In genomic region chr14:69038449-69039286, GRCh38 we compare ENCODE assay signal across 11 cellular contexts. TPM values are rescaled to one million over a fixed set of nuclear protein-coding genes. Genes with fewer than 3 reads are reported as not detected.
DNase-seq lines count a peak whose midpoint lies in the region; ATAC-seq, FAIRE-seq and TF ChIP-seq lines count a peak whose summit lies in the region.
"Had no signal": no experiment of that assay in that cellular context is flagged by ENCODE, and none has a peak within 500 bp of the region (broad histone marks: within the 10 kb centered on the region; RNA-seq: fewer than 3 reads in every experiment).

No MANE protein-coding gene starts in this region.

- DNase-seq in A549 (ENCODE audit: low read depth in 1 of 2, low spot score in 1 of 2) (peak; percentile 35 to 77), HT1080 (ENCODE audit: low read depth) (peak; percentile 88), cerebellar cortex (ENCODE audit: low spot score) (peak; percentile 51), GM13977 (ENCODE audit: low spot score) (no peak)
- DNase-seq in effector CD4-positive, alpha-beta T cell = no peak
- DNase-seq in activated naive CD4-positive, alpha-beta T cell treated with anti-CD3 and anti-CD28 coated beads for 36 hours = no peak
- DNase-seq in stimulated activated CD4-positive, alpha-beta T cell treated with anti-CD3 and anti-CD28 coated beads, Interleukin-15, amount 100 ng/mL, for 24 hours = no peak
- DNase-seq: colonic mucosa, KBM-7 had no signal

- peaks cover 7% of the 10 kb centered on the region for H3K4me1 Mint-ChIP-seq in activated naive CD4-positive, alpha-beta T cell treated with anti-CD3 and anti-CD28 coated beads for 36 hours (ENCODE audit: low read depth)

- no peaks in the 10 kb centered on the region for H3K9me3 Mint-ChIP-seq in activated naive CD4-positive, alpha-beta T cell treated with anti-CD3 and anti-CD28 coated beads for 36 hours

- TF ChIP-seq POLR2A in A549 (IDR thresholded peaks at IDR 0.05; ENCODE audit: low read length) = no peak

- TF ChIP-seq CTCF in A549 (IDR thresholded peaks at IDR 0.05) (no peak), liver (IDR thresholded peaks at IDR 0.05; ENCODE audit: low read depth, low read length, missing input control) (no peak), GM13977 (IDR thresholded peaks at IDR 0.05; ENCODE audit: extremely low read depth, insufficient read depth, missing control alignments) (no peak)

- no peaks in the 10 kb centered on the region for H3K36me3 Mint-ChIP-seq in activated naive CD4-positive, alpha-beta T cell treated with anti-CD3 and anti-CD28 coated beads for 36 hours (ENCODE audit: low read depth)

- TF ChIP-seq EP300 in A549 (IDR thresholded peaks at IDR 0.05) = peak; percentile 30 to 44; a peak in 2 of 5 replicates

- no peaks in the 10 kb centered on the region for H3K36me3 ChIP-seq in liver (ENCODE audit: control insufficient read depth in 4 of 4, insufficient read depth in 3 of 4, low read depth in 1 of 4, low read length in 3 of 4)
- H3K36me3 ChIP-seq: BLaER1, colonic mucosa had no signal

- peaks cover 42% of the 10 kb centered on the region for H3K27me3 Mint-ChIP-seq in activated naive CD4-positive, alpha-beta T cell treated with anti-CD3 and anti-CD28 coated beads for 36 hours (ENCODE audit: low read depth)

- H3K4me1 ChIP-seq in A549 (peaks cover 38% of the 10 kb centered on the region), liver (ENCODE audit: control insufficient read depth in 4 of 4, insufficient read depth in 4 of 4, low read length in 3 of 4) (peaks cover 0 to 16% (median 5%) of the 10 kb centered on the region in 4 donors)
- H3K4me1 ChIP-seq: BLaER1 had no signal

- no peak for FAIRE-seq in A549 (lab: Jason Lieb, UNC)

- peak overlapping the region; percentile 60 for H3K4me2 ChIP-seq in A549
- H3K4me2 ChIP-seq: BLaER1 had no signal

- TF ChIP-seq RAD21 in A549 (conservative IDR thresholded peaks at IDR 0.05 in 1 of 2, IDR thresholded peaks at IDR 0.05 in 1 of 2) (no peak; a peak in 1 of 5 replicates), liver (IDR thresholded peaks at IDR 0.05) (no peak)

- WGBS in A549 (ENCODE audit: missing lambda C conversion rate) = 30% methylated on average over 7 of the region's 7 CpGs
- WGBS in liver = 61% methylated on average over 7 of the region's 7 CpGs

- intact Hi-C loops in activated naive CD4-positive, alpha-beta T cell treated with anti-CD3 and anti-CD28 coated beads for 36 hours (cut with micrococcal nuclease) = no loop called here

- POLR2A ChIA-PET in A549 (lab: Yijun Ruan, JAX) = interaction anchor here (0.7 to 1.2 kb wide), 2 partner anchors 11 to 34 kb away, joined by 3 to 5 read pairs; no protein-coding TSS in a partner anchor

- H3K27me3 ChIP-seq in liver (ENCODE audit: control insufficient read depth in 4 of 4, insufficient read depth in 4 of 4, low read length in 3 of 4) = no peaks in the 10 kb centered on the region
- H3K27me3 ChIP-seq: BLaER1, colonic mucosa had no signal

- H3K4me3 ChIP-seq in A549 (no peak overlapping the region), liver (ENCODE audit: low read depth in 1 of 3, low read length in 3 of 3) (no peak overlapping the region)
- H3K4me3 ChIP-seq: BLaER1, colonic mucosa had no signal

- ATAC-seq in A549 = peak; percentile 59 to 70

- H3K9ac ChIP-seq in liver (ENCODE audit: low read depth in 1 of 2, low read length in 2 of 2) = no peak overlapping the region
- H3K9ac ChIP-seq: BLaER1 had no signal

- in situ Hi-C loops in GM13977 (cut with MboI; ENCODE audit: low pct_unique_long_range_greater_than_20kb, low sequenced_read_pairs, unreplicated experiment) = no loop called here

- H3K4me3 Mint-ChIP-seq in activated naive CD4-positive, alpha-beta T cell treated with anti-CD3 and anti-CD28 coated beads for 36 hours = no peak overlapping the region

- H3K27ac Mint-ChIP-seq in activated naive CD4-positive, alpha-beta T cell treated with anti-CD3 and anti-CD28 coated beads for 36 hours = no peak overlapping the region

- H3K27ac ChIP-seq in A549 (peak overlapping the region; percentile 67 to 83), liver (ENCODE audit: low read depth in 1 of 2, low read length in 2 of 2) (no peak overlapping the region)
- H3K27ac ChIP-seq: BLaER1, colonic mucosa had no signal

- CTCF ChIA-PET in A549 (lab: Yijun Ruan, JAX) = interaction anchor here (0.6 to 4.3 kb wide), 17 partner anchors 12 to 176 kb away, joined by 3 to 17 read pairs (median 4); no protein-coding TSS in a partner anchor
- CTCF ChIA-PET in activated naive CD4-positive, alpha-beta T cell treated with anti-CD3 and anti-CD28 coated beads for 36 hours (lab: Charles Lee) = interaction anchor here (1.8 kb wide), 1 partner anchor 126 kb away, joined by 5 read pairs; no protein-coding TSS in a partner anchor

- H3K9me3 ChIP-seq in A549 (no peaks in the 10 kb centered on the region), liver (ENCODE audit: control insufficient read depth in 4 of 4, low read length in 3 of 4) (no peaks in the 10 kb centered on the region)
- H3K9me3 ChIP-seq: BLaER1, colonic mucosa had no signal

TF ChIP-seq in A549, 52 proteins besides CTCF, POLR2A, EP300 and RAD21:
- peak; percentile 66; the same call in 1 of the 2 replicates for TF ChIP-seq GATA3 (IDR thresholded peaks at IDR 0.05; ENCODE audit: borderline replicate concordance)
- TF ChIP-seq FOSL2 (IDR thresholded peaks at IDR 0.05) = no peak
- TF ChIP-seq FOSL2 (CRISPR knock-in tag; IDR thresholded peaks at IDR 0.05) = peak; percentile 60
- TF ChIP-seq, protein P1, sequence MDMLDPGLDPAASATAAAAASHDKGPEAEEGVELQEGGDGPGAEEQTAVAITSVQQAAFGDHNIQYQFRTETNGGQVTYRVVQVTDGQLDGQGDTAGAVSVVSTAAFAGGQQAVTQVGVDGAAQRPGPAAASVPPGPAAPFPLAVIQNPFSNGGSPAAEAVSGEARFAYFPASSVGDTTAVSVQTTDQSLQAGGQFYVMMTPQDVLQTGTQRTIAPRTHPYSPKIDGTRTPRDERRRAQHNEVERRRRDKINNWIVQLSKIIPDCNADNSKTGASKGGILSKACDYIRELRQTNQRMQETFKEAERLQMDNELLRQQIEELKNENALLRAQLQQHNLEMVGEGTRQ (IDR thresholded peaks at IDR 0.05) = no peak
- TF ChIP-seq JUNB (IDR thresholded peaks at IDR 0.05) = peak; percentile 36

TF ChIP-seq in liver, 16 proteins besides CTCF, POLR2A, EP300 and RAD21:
- TF ChIP-seq FOXA1 (IDR thresholded peaks at IDR 0.05) (no peak), RXRA (IDR thresholded peaks at IDR 0.05) (no peak), REST (IDR thresholded peaks at IDR 0.05) (no peak), NR2F2 (IDR thresholded peaks at IDR 0.05) (peak; percentile 2)
- TF ChIP-seq, protein P2, sequence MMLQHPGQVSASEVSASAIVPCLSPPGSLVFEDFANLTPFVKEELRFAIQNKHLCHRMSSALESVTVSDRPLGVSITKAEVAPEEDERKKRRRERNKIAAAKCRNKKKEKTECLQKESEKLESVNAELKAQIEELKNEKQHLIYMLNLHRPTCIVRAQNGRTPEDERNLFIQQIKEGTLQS (IDR thresholded peaks at IDR 0.05) = no peak
- TF ChIP-seq, protein P3, sequence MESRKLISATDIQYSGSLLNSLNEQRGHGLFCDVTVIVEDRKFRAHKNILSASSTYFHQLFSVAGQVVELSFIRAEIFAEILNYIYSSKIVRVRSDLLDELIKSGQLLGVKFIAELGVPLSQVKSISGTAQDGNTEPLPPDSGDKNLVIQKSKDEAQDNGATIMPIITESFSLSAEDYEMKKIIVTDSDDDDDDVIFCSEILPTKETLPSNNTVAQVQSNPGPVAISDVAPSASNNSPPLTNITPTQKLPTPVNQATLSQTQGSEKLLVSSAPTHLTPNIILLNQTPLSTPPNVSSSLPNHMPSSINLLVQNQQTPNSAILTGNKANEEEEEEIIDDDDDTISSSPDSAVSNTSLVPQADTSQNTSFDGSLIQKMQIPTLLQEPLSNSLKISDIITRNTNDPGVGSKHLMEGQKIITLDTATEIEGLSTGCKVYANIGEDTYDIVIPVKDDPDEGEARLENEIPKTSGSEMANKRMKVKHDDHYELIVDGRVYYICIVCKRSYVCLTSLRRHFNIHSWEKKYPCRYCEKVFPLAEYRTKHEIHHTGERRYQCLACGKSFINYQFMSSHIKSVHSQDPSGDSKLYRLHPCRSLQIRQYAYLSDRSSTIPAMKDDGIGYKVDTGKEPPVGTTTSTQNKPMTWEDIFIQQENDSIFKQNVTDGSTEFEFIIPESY (IDR thresholded peaks at IDR 0.05) = no peak

RNA-seq across cellular contexts. Expression of gene ACTN1, which starts 59.6 kb away (rescaled TPM):
- polyA plus RNA-seq in A549 (2011; rRNA removed) (207 and 208 TPM in 2 replicates), A549 (2017; fragmentation: RNase III; extraction: RNeasy Plus Mini Kit Qiagen cat#74134 plus additional on column Dnase treatment) (245 to 269 TPM (median 252 TPM) in 3 replicates), liver (10 to 100 TPM; 36.2 to 70.7 TPM)
- polyA plus RNA-seq in A549 (2012; cell fraction: cytosol; rRNA removed) = 265 and 286 TPM in 2 replicates
- 559 and 760 TPM in 2 replicates for polyA plus RNA-seq in A549 (2012; cell fraction: nucleus; rRNA removed)
- 580 and 586 TPM in 2 replicates for polyA minus RNA-seq in A549 (2011; rRNA and poly(A)+ RNA removed)
- 198 and 266 TPM in 2 replicates for total RNA-seq in HT1080 (2014; rRNA removed; shearing (Covaris generic))
- 238 and 271 TPM in 2 replicates for polyA plus RNA-seq in HT1080 (2015; cell fraction: cytosol; rRNA removed)
- 680 and 735 TPM in 2 replicates for polyA plus RNA-seq in HT1080 (2015; cell fraction: nucleus; rRNA removed)
- total RNA-seq in liver = 100 to 1,000 TPM in 1 of 2 donors, 10 to 100 TPM in 1; 55.4 to 100 TPM
- 10 to 100 TPM; 79.7 to 80.6 TPM for total RNA-seq in activated naive CD4-positive, alpha-beta T cell treated with anti-CD3 and anti-CD28 coated beads for 36 hours

Comparison
In these comparisons a context has a peak if more than half of its experiments do, and no peak if none do; other contexts are left out.
1. DNase-seq: peak in A549 (2 of 2), HT1080 (single experiment) and cerebellar cortex (single experiment); none in GM13977 (single experiment), effector CD4-positive, alpha-beta T cell (single experiment), activated naive CD4-positive, alpha-beta T cell treated with anti-CD3 and anti-CD28 coated beads for 36 hours (single experiment) and stimulated activated CD4-positive, alpha-beta T cell treated with anti-CD3 and anti-CD28 coated beads, Interleukin-15, amount 100 ng/mL, for 24 hours (single experiment).
2. H3K27ac ChIP-seq: peak in A549 (2 of 2); none in liver (0 of 2).